ENCODE assay signal across 20 cellular contexts in genomic region chr10:29628912-29629526, GRCh38. TPM values are rescaled to one million over a fixed set of nuclear protein-coding genes. Genes with fewer than 3 reads are reported as not detected.
DNase-seq lines count a peak whose midpoint lies in the region; ATAC-seq and TF ChIP-seq lines count a peak whose summit lies in the region.
"Had no signal": no experiment of that assay in that cellular context is flagged by ENCODE, and none has a peak within 500 bp of the region (broad histone marks: within the 10 kb centered on the region; RNA-seq: fewer than 3 reads in every experiment).

No MANE protein-coding gene starts in this region.

- DNase-seq in heart right ventricle (no peak), cardiac septum (ENCODE audit: low spot score) (no peak), prostate gland (ENCODE audit: low spot score) (no peak), vagina (ENCODE audit: extremely low spot score in 2 of 2) (peak in 1 of 2 donors; percentile 67), cerebellar nuclear complex (lab: John Stamatoyannopoulos, UW) (no peak), caudate nucleus (lab: John Stamatoyannopoulos, UW) (no peak)
- DNase-seq: activated CD4-positive, CD25-positive, alpha-beta regulatory T cell; activated T-cell treated with anti-CD3 and anti-CD28 coated beads, Interleukin-2, amount 50 U/mL, for 72 hours; DMS153; foreskin keratinocyte; kidney; NCI-H146; SJCRH30 had no signal

- H3K27me3 ChIP-seq in heart right ventricle, result no peaks in the 10 kb centered on the region
- no peaks in the 10 kb centered on the region for H3K27me3 ChIP-seq in esophagus (ENCODE audit: control insufficient read depth in 1 of 2, insufficient read depth in 2 of 2, low read length in 2 of 2)
- no peaks in the 10 kb centered on the region for H3K27me3 ChIP-seq in prostate gland (replicated peaks; ENCODE audit: insufficient read depth)
- H3K27me3 ChIP-seq in vagina, result no peaks in the 10 kb centered on the region
- H3K27me3 ChIP-seq: BLaER1 treated with 17β-estradiol and CSF1 and Interleukin-3, amounts not matched to agents 10 nM and 100 nM; foreskin keratinocyte; neural progenitor cell; SJCRH30 had no signal

- intact Hi-C loops in heart right ventricle (cut with DNase I), result loop anchor here in 1 of 10 donors (5.0 kb wide), 1 partner anchor 37 kb away; no protein-coding TSS in a partner anchor
- intact Hi-C loops in cardiac septum (cut with DNase I), result no loop called here
- intact Hi-C loops in prostate gland (cut with DNase I), result no loop called here
- intact Hi-C loops in vagina (cut with DNase I), result no loop called here

- H3K36me3 ChIP-seq in heart right ventricle, result peaks cover 0 to 14% (median 0%) of the 10 kb centered on the region in 9 donors
- H3K36me3 ChIP-seq in esophagus (ENCODE audit: control insufficient read depth in 2 of 2, insufficient read depth in 2 of 2, low read length in 1 of 2), result no peaks in the 10 kb centered on the region
- no peaks in the 10 kb centered on the region for H3K36me3 ChIP-seq in prostate gland
- no peaks in the 10 kb centered on the region for H3K36me3 ChIP-seq in vagina
- H3K36me3 ChIP-seq: neural progenitor cell, SJCRH30 had no signal

- TF ChIP-seq POLR2A in prostate gland (IDR thresholded peaks at IDR 0.05) (no peak), vagina (IDR thresholded peaks at IDR 0.05) (no peak)

- ATAC-seq in heart right ventricle (peak in 1 of 8 donors; percentile 7), HG03354 (IDR thresholded peaks at IDR 0.05; ENCODE audit: poor library complexity, severe bottlenecking, unreplicated experiment) (no peak)
- ATAC-seq: activated naive CD4-positive, alpha-beta T cell treated with anti-CD3 and anti-CD28 coated beads, Interleukin-2, amount 50 U/mL, for 72 hours; activated T-cell treated with anti-CD3 and anti-CD28 coated beads, Interleukin-2, amount 50 U/mL, for 72 hours; foreskin keratinocyte; GM12878; HepG2 had no signal

- TF ChIP-seq CTCF in heart right ventricle (IDR thresholded peaks at IDR 0.05), result no peak
- TF ChIP-seq CTCF in prostate gland (IDR thresholded peaks at IDR 0.05), result no peak
- TF ChIP-seq CTCF in vagina (IDR thresholded peaks at IDR 0.05), result no peak

- peak overlapping the region in 3 of 10 donors; percentile 23 to 39 (median 33) for H3K27ac ChIP-seq in heart right ventricle
- H3K27ac ChIP-seq in esophagus (ENCODE audit: low read depth in 2 of 2, low read length in 1 of 2), result peak overlapping the region; percentile 50 to 54
- peak overlapping the region; percentile 62 to 84 for H3K27ac ChIP-seq in prostate gland
- H3K27ac ChIP-seq in vagina, result peak overlapping the region; percentile 30
- no peak overlapping the region for H3K27ac ChIP-seq in caudate nucleus (ENCODE audit: low read depth, low read length)
- H3K27ac ChIP-seq: BLaER1 treated with 17β-estradiol and CSF1 and Interleukin-3, amounts not matched to agents 10 nM and 100 nM; foreskin keratinocyte; neural progenitor cell; SJCRH30 had no signal

- WGBS in heart right ventricle, 2 donors, result 57 to 71% methylated on average over 12 of the region's 12 CpGs
- 77 to 83% methylated on average over 12 of the region's 12 CpGs for WGBS in esophagus, 2 donors
- 62% methylated on average over 12 of the region's 12 CpGs for WGBS in prostate gland

- H3K4me1 ChIP-seq in heart right ventricle (peaks cover 0 to 56% (median 35%) of the 10 kb centered on the region in 9 donors), esophagus (ENCODE audit: control insufficient read depth in 2 of 2, insufficient read depth in 2 of 2, low read length in 1 of 2) (peaks cover 3 to 11% of the 10 kb centered on the region in 2 donors), prostate gland (replicated peaks) (peaks cover 7% of the 10 kb centered on the region), vagina (peaks cover 70% of the 10 kb centered on the region)

- H3K9me3 ChIP-seq in heart right ventricle (no peaks in the 10 kb centered on the region), esophagus (ENCODE audit: control insufficient read depth in 2 of 2, insufficient read depth in 1 of 2, low read depth in 1 of 2, low read length in 1 of 2) (no peaks in the 10 kb centered on the region), prostate gland (no peaks in the 10 kb centered on the region), vagina (no peaks in the 10 kb centered on the region)
- H3K9me3 ChIP-seq: BLaER1 treated with 17β-estradiol and CSF1 and Interleukin-3, amounts not matched to agents 10 nM and 100 nM; SJCRH30 had no signal

- H3K4me3 ChIP-seq in heart right ventricle (peak overlapping the region in 6 of 10 donors; percentile 19 to 59 (median 56)), esophagus (ENCODE audit: low read depth in 1 of 2, low read length in 2 of 2) (no peak overlapping the region), prostate gland (no peak overlapping the region), vagina (no peak overlapping the region)
- H3K4me3 ChIP-seq: BLaER1 treated with 17β-estradiol and CSF1 and Interleukin-3, amounts not matched to agents 10 nM and 100 nM; GM12878; neural progenitor cell; SJCRH30 had no signal

RNA-seq across cellular contexts. Expression of gene SVIL, which starts 5.8 kb away (rescaled TPM):
- 100 to 1,000 TPM; 287 to 655 (median 537) TPM for total RNA-seq in heart right ventricle
- polyA plus RNA-seq in heart right ventricle, result 100 to 1,000 TPM in 1 of 2 donors, 10 to 100 TPM in 1; 38.6 to 115 TPM
- 518 TPM for total RNA-seq in cardiac septum
- polyA plus RNA-seq in esophagus, result 10 to 100 TPM; 22.3 to 35.2 TPM
- 100 to 1,000 TPM in 1 of 2 donors, 10 to 100 TPM in 1; 92.9 to 524 TPM for total RNA-seq in prostate gland
- total RNA-seq in vagina, result 111 TPM

Comparison
In these comparisons a context has a peak if more than half of its experiments do, and no peak if none do; other contexts are left out.
1. H3K4me3 ChIP-seq: peak in heart right ventricle (6 of 10); none in esophagus (0 of 2), prostate gland (0 of 2) and vagina (0 of 2).